14 cellular contexts compared by ENCODE assay signal in the genomic region with DNA sequence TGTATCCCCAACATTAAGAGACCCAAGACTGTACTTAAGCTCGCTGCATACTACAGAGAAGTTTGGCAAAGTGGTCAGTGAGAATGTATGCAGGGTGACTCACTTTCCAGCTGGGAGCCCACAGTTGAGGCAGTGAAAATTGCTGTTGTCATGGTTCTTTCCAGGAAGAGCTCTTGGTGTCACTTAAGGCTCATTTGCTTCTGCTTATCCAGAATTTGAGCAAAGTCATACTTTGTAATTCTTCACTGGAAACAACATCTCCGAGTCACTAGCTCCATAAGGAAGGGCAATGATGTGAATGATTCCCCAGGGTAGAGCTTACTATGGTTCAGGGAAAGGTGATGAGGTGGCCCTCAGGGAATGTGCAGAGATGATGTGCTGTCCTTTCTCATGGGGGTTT.
DNase-seq lines count a peak whose midpoint lies in the region; ATAC-seq, FAIRE-seq and TF ChIP-seq lines count a peak whose summit lies in the region.
"Had no signal": no experiment of that assay in that cellular context is flagged by ENCODE, and none has a peak within 500 bp of the region (broad histone marks: within the 10 kb centered on the region; RNA-seq: fewer than 3 reads in every experiment).

No MANE protein-coding gene starts in this region.

- BruUV-seq in endothelial cell of umbilical vein (replicated peaks; lab: Mats Ljungman, UMichigan), result no TSS peak

- no peaks in the 10 kb centered on the region for H3K79me2 ChIP-seq in endothelial cell of umbilical vein (ENCODE audit: control insufficient read depth, insufficient read depth, low read length)

- no peak overlapping the region for H3K4me3 ChIP-seq in endothelial cell of umbilical vein (replicated peaks in 1 of 3; ENCODE audit: insufficient read depth in 1 of 3, low read depth in 1 of 3, low read length in 3 of 3)
- H3K4me3 ChIP-seq in tibial artery, result no peak overlapping the region
- H3K4me3 ChIP-seq: GM23338 had no signal

- no peaks in the 10 kb centered on the region for H3K9me3 ChIP-seq in endothelial cell of umbilical vein (replicated peaks; ENCODE audit: control insufficient read depth, insufficient read depth, low read length)
- no peaks in the 10 kb centered on the region for H3K9me3 ChIP-seq in tibial artery

- TF ChIP-seq CTCF in endothelial cell of umbilical vein (IDR thresholded peaks at IDR 0.05; ENCODE audit: extremely low read depth in 1 of 2, insufficient read depth in 1 of 2, low read depth in 1 of 2, low read length in 2 of 2) (no peak), tibial artery (IDR thresholded peaks at IDR 0.05) (no peak)

- H3K4me2 ChIP-seq in endothelial cell of umbilical vein (ENCODE audit: insufficient read depth, low read length), result no peak overlapping the region
- H3K4me2 ChIP-seq: GM23338 had no signal

- H4K20me1 ChIP-seq in endothelial cell of umbilical vein (replicated peaks; ENCODE audit: control insufficient read depth, extremely low read depth, insufficient read depth, low read length), result no peaks in the 10 kb centered on the region

- no peaks in the 10 kb centered on the region for H3K36me3 ChIP-seq in endothelial cell of umbilical vein (ENCODE audit: control insufficient read depth in 2 of 2, extremely low read depth in 1 of 2, insufficient read depth in 2 of 2, low read length in 2 of 2)
- H3K36me3 ChIP-seq in tibial artery, result no peaks in the 10 kb centered on the region

- H3K27me3 ChIP-seq in endothelial cell of umbilical vein (ENCODE audit: control insufficient read depth in 2 of 2, insufficient read depth in 2 of 2, low read length in 2 of 2) (no peaks in the 10 kb centered on the region), tibial artery (no peaks in the 10 kb centered on the region)

- DNase-seq in GM04504 (ENCODE audit: low read depth) (peak; percentile 70), RPMI7951 (ENCODE audit: low read depth) (peak; percentile 94), endothelial cell of umbilical vein (ENCODE audit: low read depth, low spot score) (no peak), renal cortical epithelial cell (ENCODE audit: low read depth) (peak; percentile 99), tibial artery (no peak), NOMO-1 treated with DMSO at 0.1 percent for 48 hours (lab: John Stamatoyannopoulos, UW; ENCODE audit: unreplicated experiment) (no peak)
- DNase-seq: dermis blood vessel endothelial cell; NCI-H1048; stimulated activated naive CD4-positive, alpha-beta T cell treated with Interleukin-2 at 50 U/mL for 16 hours had no signal

- H3K4me1 ChIP-seq in endothelial cell of umbilical vein (ENCODE audit: control insufficient read depth, extremely low read depth, insufficient read depth, low read length) (no peaks in the 10 kb centered on the region), tibial artery (no peaks in the 10 kb centered on the region)

- POLR2A ChIA-PET in endothelial cell of umbilical vein (lab: Charles Lee), result no interaction called here

- FAIRE-seq in endothelial cell of umbilical vein (lab: Jason Lieb, UNC), result no peak

- H3K27ac ChIP-seq in endothelial cell of umbilical vein (ENCODE audit: insufficient read depth, low read depth, low read length), result no peak overlapping the region
- no peak overlapping the region for H3K27ac ChIP-seq in tibial artery

- TF ChIP-seq POLR2A in endothelial cell of umbilical vein (IDR thresholded peaks at IDR 0.05; ENCODE audit: low read depth, low read length), result no peak

- no peaks in the 10 kb centered on the region for H3K9me1 ChIP-seq in endothelial cell of umbilical vein (replicated peaks; ENCODE audit: control insufficient read depth, extremely low read depth, insufficient read depth, low read length)

- dilution Hi-C loops in endothelial cell of umbilical vein (cut with MboI; ENCODE audit: extremely low pct_ligation_motif_present, low sequenced_read_pairs), result no loop called here

- H3K9ac ChIP-seq in endothelial cell of umbilical vein (replicated peaks; ENCODE audit: extremely low read depth, insufficient read depth, low read length), result no peak overlapping the region

- ATAC-seq in HG03378 (IDR thresholded peaks at IDR 0.05; ENCODE audit: unreplicated experiment), result no peak
- ATAC-seq in HG02642 (IDR thresholded peaks at IDR 0.05; ENCODE audit: poor library complexity, unreplicated experiment), result no peak
- ATAC-seq: GM23338; natural killer cell treated with Interleukin-12 subunit alpha and Interleukin-12 subunit beta and Interleukin-15 and Interleukin-18, amount 100 ng/mL, for 72 hours; WTC11 had no signal

- CTCF ChIA-PET in endothelial cell of umbilical vein (lab: Charles Lee), result interaction anchor here (0.9 kb wide), 1 partner anchor 13 kb away, joined by 3 read pairs; no protein-coding TSS in a partner anchor

- intact Hi-C loops in endothelial cell of umbilical vein (cut with micrococcal nuclease), result no loop called here
- intact Hi-C loops in tibial artery (cut with DNase I; ENCODE audit: low total_unique reads), result no loop called here

- no peak overlapping the region for H2AFZ ChIP-seq in endothelial cell of umbilical vein (ENCODE audit: low read depth, low read length)
- H2AFZ ChIP-seq: GM23338 had no signal

TF ChIP-seq in endothelial cell of umbilical vein, 7 proteins besides CTCF, POLR2A, EP300 and RAD21:
- peak; percentile 21 for TF ChIP-seq FOS (IDR thresholded peaks at IDR 0.05; ENCODE audit: borderline replicate concordance, insufficient read depth, low read length)
- no peak for TF ChIP-seq MYC (IDR thresholded peaks at IDR 0.05; ENCODE audit: low read depth, low read length)

Comparison
In these comparisons a context has a peak if more than half of its experiments do, and no peak if none do; other contexts are left out.
1. DNase-seq: peak in GM04504 (single experiment), RPMI7951 (single experiment) and renal cortical epithelial cell (single experiment); none in endothelial cell of umbilical vein (single experiment), tibial artery (0 of 2) and NOMO-1 treated with DMSO at 0.1 percent for 48 hours (single experiment).